In genomic region chr21:25639167-25639921, GRCh38 we compare ENCODE assay signal across 8 cellular contexts. TPM values are rescaled to one million over a fixed set of nuclear protein-coding genes. Genes with fewer than 3 reads are reported as not detected.
A peak's percentile ranks its signal among the peaks of the same experiment; 100 is the strongest.
DNase-seq lines count a peak whose midpoint lies in the region; ATAC-seq and TF ChIP-seq lines count a peak whose summit lies in the region.

Gene JAM2, plus strand, starts transcription at chr21:25639258. Its CDS starts 564 bp downstream, at chr21:25639822.

- intact Hi-C loops in CD8-positive, alpha-beta T cell (cut with DNase I, micrococcal nuclease), result loop anchor here (1.0 to 2.0 kb wide), 2 partner anchors 31 kb away; no protein-coding TSS in a partner anchor

- peaks cover 10% of the 10 kb centered on the region for H3K4me1 ChIP-seq in CD8-positive, alpha-beta T cell (ENCODE audit: insufficient read depth, low read length)

- no peaks in the 10 kb centered on the region for H3K9me3 ChIP-seq in CD8-positive, alpha-beta T cell (ENCODE audit: low read length)

- TF ChIP-seq CTCF in CD8-positive, alpha-beta T cell (IDR thresholded peaks at IDR 0.05), result no peak
- TF ChIP-seq CTCF in WI38 (IDR thresholded peaks at IDR 0.05; ENCODE audit: low read depth, low read length), result no peak

- peak in 6 of 7 experiments; percentile 26 to 72 (median 46) for DNase-seq in CD8-positive, alpha-beta T cell
- peak in 48 of 61 donors; percentile 2 to 69 (median 42) for DNase-seq in caudate nucleus (lab: John Stamatoyannopoulos, UW)
- peak; percentile 36 for DNase-seq in stimulated activated CD4-positive, alpha-beta T cell treated with anti-CD3 and anti-CD28 coated beads, Interleukin-4, amount 100 ng/mL, for 24 hours
- DNase-seq in cerebellar cortex (ENCODE audit: low spot score), result no peak

- no peak within 1 kb of the TSS for H3K27ac ChIP-seq in CD8-positive, alpha-beta T cell (ENCODE audit: low read depth, low read length)
- H3K27ac ChIP-seq in caudate nucleus (ENCODE audit: low read depth, low read length) (peak within 1 kb of the TSS; percentile 71), layer of hippocampus (ENCODE audit: low read depth, low read length) (peak within 1 kb of the TSS; percentile 65)

- peaks cover 35% of the 10 kb centered on the region for H3K27me3 Mint-ChIP-seq in CD8-positive, alpha-beta T cell (ENCODE audit: low read depth)

- peak; percentile 84 for ATAC-seq in CD8-positive, alpha-beta T cell
- ATAC-seq in GM19463 (IDR thresholded peaks at IDR 0.05; ENCODE audit: unreplicated experiment) (peak; percentile 74), HG03565 (IDR thresholded peaks at IDR 0.05; ENCODE audit: unreplicated experiment) (peak; percentile 71)

- POLR2A ChIA-PET in CD8-positive, alpha-beta T cell (lab: Charles Lee), result interaction anchor here (1.0 kb wide), 1 partner anchor 96 kb away, joined by 6 read pairs; the partner anchor contains the start of genes ATP5PF and GABPA

- H3K4me1 Mint-ChIP-seq in CD8-positive, alpha-beta T cell (ENCODE audit: low read depth), result peaks cover 14% of the 10 kb centered on the region

- peak within 1 kb of the TSS; percentile 79 for H3K4me3 Mint-ChIP-seq in CD8-positive, alpha-beta T cell

- CTCF ChIA-PET in CD8-positive, alpha-beta T cell (lab: Charles Lee), result interaction anchor here (1.0 to 5.4 kb wide), 2 partner anchors 30 to 72 kb away, joined by 3 to 33 read pairs; no protein-coding TSS in a partner anchor

- no peaks in the 10 kb centered on the region for H3K9me3 Mint-ChIP-seq in CD8-positive, alpha-beta T cell

- no peaks in the 10 kb centered on the region for H3K36me3 Mint-ChIP-seq in CD8-positive, alpha-beta T cell

- H3K36me3 ChIP-seq in CD8-positive, alpha-beta T cell (ENCODE audit: insufficient read depth, low read length), result no peaks in the 10 kb centered on the region

- H3K27ac Mint-ChIP-seq in CD8-positive, alpha-beta T cell, result no peak within 1 kb of the TSS

- H3K4me3 ChIP-seq in CD8-positive, alpha-beta T cell (ENCODE audit: low read depth, low read length), result peak within 1 kb of the TSS; percentile 54
- peak within 1 kb of the TSS; percentile 64 for H3K4me3 ChIP-seq in WI38 (ENCODE audit: low read depth, low read length)

- no peaks in the 10 kb centered on the region for H3K27me3 ChIP-seq in CD8-positive, alpha-beta T cell (ENCODE audit: insufficient read depth, low read length)
- H3K27me3 ChIP-seq in layer of hippocampus (ENCODE audit: control insufficient read depth, insufficient read depth, low read length), result no peaks in the 10 kb centered on the region

RNA-seq across cellular contexts. Expression of gene JAM2, which starts in this region (rescaled TPM):
- not detected for total RNA-seq in CD8-positive, alpha-beta T cell

Comparison
In these comparisons a context has a peak if more than half of its experiments do, and no peak if none do; other contexts are left out.
1. Peak in DNase-seq, ATAC-seq and H3K4me3 ChIP-seq in CD8-positive, alpha-beta T cell; RNA of the gene not detected or under 1 TPM.